In genomic region chr1:120196863-120197775, GRCh38 we compare ENCODE assay signal across 8 cellular contexts. TPM values are rescaled to one million over a fixed set of nuclear protein-coding genes. Genes with fewer than 3 reads are reported as not detected.
DNase-seq lines count a peak whose midpoint lies in the region; ATAC-seq and TF ChIP-seq lines count a peak whose summit lies in the region.
"Not testable (repeated sequence)": the region's sequence is repeated elsewhere in the genome, so short reads cannot be mapped to it uniquely, and the experiment has no call there.

No MANE protein-coding gene starts in this region.

- intact Hi-C loops in naive thymus-derived CD4-positive, alpha-beta T cell (cut with micrococcal nuclease): not testable (repeated sequence)

- peak; percentile 42 to 71 (median 56) for ATAC-seq in T-cell (replicated peaks in 1 of 4)
- peak; percentile 38 for ATAC-seq in naive thymus-derived CD4-positive, alpha-beta T cell

- DNase-seq in AG04449 (ENCODE audit: low read depth, low spot score); HFF-Myc (ENCODE audit: extremely low read depth, low read depth); T-cell; right atrium auricular region (ENCODE audit: low spot score): not testable (repeated sequence)
- DNase-seq in naive thymus-derived CD4-positive, alpha-beta T cell: peak in 2 of 9 donors; percentile 15 to 24

- H3K27ac ChIP-seq in ectodermal cell (ENCODE audit: insufficient read depth, low read depth, low read length, poor library complexity, severe bottlenecking); right atrium auricular region; naive thymus-derived CD4-positive, alpha-beta T cell (ENCODE audit: low read depth, low read length); skeletal muscle tissue (ENCODE audit: low read depth, low read length): not testable (repeated sequence)

- H3K27ac Mint-ChIP-seq in T-cell: peak overlapping the region in 1 of 2 donors; percentile 27
- not testable (repeated sequence) for H3K27ac Mint-ChIP-seq in activated naive CD4-positive, alpha-beta T cell treated with anti-CD3 and anti-CD28 coated beads, Interleukin-2, amount 50 U/mL, for 24 hours; naive thymus-derived CD4-positive, alpha-beta T cell

- 3 to 10% methylated on average over 25 to 28 of the region's 55 CpGs for WGBS in ectodermal cell, 2 experiments

- not testable (repeated sequence) for H3K9me3 ChIP-seq in ectodermal cell (ENCODE audit: control insufficient read depth, low read length); right atrium auricular region; naive thymus-derived CD4-positive, alpha-beta T cell (ENCODE audit: control insufficient read depth in 2 of 3, low read length in 3 of 3); skeletal muscle tissue (ENCODE audit: control insufficient read depth in 3 of 3, low read length in 3 of 3)

- H3K36me3 ChIP-seq in ectodermal cell (ENCODE audit: control insufficient read depth, insufficient read depth, low read length); right atrium auricular region; naive thymus-derived CD4-positive, alpha-beta T cell (ENCODE audit: control insufficient read depth in 2 of 3, insufficient read depth in 3 of 3, low read length in 3 of 3); skeletal muscle tissue (ENCODE audit: control insufficient read depth in 3 of 3, insufficient read depth in 3 of 3, low read length in 3 of 3): not testable (repeated sequence)

- H3K4me1 ChIP-seq in ectodermal cell (ENCODE audit: control insufficient read depth, insufficient read depth, low read length); right atrium auricular region; naive thymus-derived CD4-positive, alpha-beta T cell (ENCODE audit: control insufficient read depth in 2 of 2, insufficient read depth in 2 of 2, low read length in 2 of 2); skeletal muscle tissue (ENCODE audit: control insufficient read depth in 3 of 3, insufficient read depth in 3 of 3, low read length in 3 of 3): not testable (repeated sequence)

- not testable (repeated sequence) for H3K27me3 Mint-ChIP-seq in T-cell; activated naive CD4-positive, alpha-beta T cell treated with anti-CD3 and anti-CD28 coated beads, Interleukin-2, amount 50 U/mL, for 24 hours; naive thymus-derived CD4-positive, alpha-beta T cell

- H3K9ac ChIP-seq in skeletal muscle tissue (ENCODE audit: low read depth in 1 of 3, low read length in 3 of 3): not testable (repeated sequence)

- CTCF ChIA-PET in AG04449 (lab: Yijun Ruan, JAX); T-cell (lab: Charles Lee); naive thymus-derived CD4-positive, alpha-beta T cell (lab: Charles Lee): not testable (repeated sequence)

- H3K9me3 Mint-ChIP-seq in T-cell; activated naive CD4-positive, alpha-beta T cell treated with anti-CD3 and anti-CD28 coated beads, Interleukin-2, amount 50 U/mL, for 24 hours; naive thymus-derived CD4-positive, alpha-beta T cell: not testable (repeated sequence)

- H3K4me1 Mint-ChIP-seq in T-cell; activated naive CD4-positive, alpha-beta T cell treated with anti-CD3 and anti-CD28 coated beads, Interleukin-2, amount 50 U/mL, for 24 hours; naive thymus-derived CD4-positive, alpha-beta T cell: not testable (repeated sequence)

- peak overlapping the region; percentile 36 for H3K4me3 ChIP-seq in AG04449 (ENCODE audit: low read depth, low read length)
- H3K4me3 ChIP-seq in HFF-Myc (replicated peaks; ENCODE audit: low read depth, low read length): peak overlapping the region; percentile 36
- H3K4me3 ChIP-seq in ectodermal cell (ENCODE audit: insufficient read depth, low read depth, low read length): peak overlapping the region; percentile 10
- H3K4me3 ChIP-seq in right atrium auricular region: peak overlapping the region; percentile 31 to 44
- not testable (repeated sequence) for H3K4me3 ChIP-seq in naive thymus-derived CD4-positive, alpha-beta T cell (ENCODE audit: low read length)
- peak overlapping the region in 2 of 3 donors; percentile 14 to 45 for H3K4me3 ChIP-seq in skeletal muscle tissue (ENCODE audit: low read length in 3 of 3)

- not testable (repeated sequence) for H3K27me3 ChIP-seq in ectodermal cell (ENCODE audit: control insufficient read depth, insufficient read depth, low read length, poor library complexity, severe bottlenecking); right atrium auricular region; naive thymus-derived CD4-positive, alpha-beta T cell (ENCODE audit: control insufficient read depth in 2 of 2, insufficient read depth in 2 of 2, low read length in 2 of 2); skeletal muscle tissue (ENCODE audit: control insufficient read depth in 3 of 3, insufficient read depth in 3 of 3, low read length in 3 of 3)

- H3K4me3 Mint-ChIP-seq in T-cell: peak overlapping the region; percentile 60 to 75 (median 70)
- peak overlapping the region; percentile 87 for H3K4me3 Mint-ChIP-seq in activated naive CD4-positive, alpha-beta T cell treated with anti-CD3 and anti-CD28 coated beads, Interleukin-2, amount 50 U/mL, for 24 hours
- peak overlapping the region; percentile 64 to 84 (median 80) for H3K4me3 Mint-ChIP-seq in naive thymus-derived CD4-positive, alpha-beta T cell

- not testable (repeated sequence) for TF ChIP-seq CTCF in AG04449 (IDR thresholded peaks at IDR 0.05; ENCODE audit: insufficient read depth, low read length, missing control alignments); HFF-Myc (IDR thresholded peaks at IDR 0.05; ENCODE audit: low read depth, low read length, missing control alignments); right atrium auricular region (IDR thresholded peaks at IDR 0.05)

- POLR2A ChIA-PET in AG04449 (lab: Yijun Ruan, JAX); T-cell (lab: Charles Lee); naive thymus-derived CD4-positive, alpha-beta T cell (lab: Charles Lee): not testable (repeated sequence)

- H3K36me3 Mint-ChIP-seq in T-cell; activated naive CD4-positive, alpha-beta T cell treated with anti-CD3 and anti-CD28 coated beads, Interleukin-2, amount 50 U/mL, for 24 hours; naive thymus-derived CD4-positive, alpha-beta T cell: not testable (repeated sequence)

RNA-seq across cellular contexts. Expression of gene SEC22B, which starts 20.8 kb away (rescaled TPM):
- total RNA-seq in T-cell (10 to 100 TPM; 29.8 to 33.9 (median 31.2) TPM), right atrium auricular region (10 to 100 TPM; 11.9 to 16.8 TPM), skeletal muscle tissue (26.6 TPM)
- 17.7 TPM for polyA plus RNA-seq in ectodermal cell (2013, experiment 1 of 4)
- 21.6 TPM for polyA plus RNA-seq in ectodermal cell (2013, experiment 2 of 4)
- polyA plus RNA-seq in ectodermal cell (2013, experiment 3 of 4): 14.1 TPM
- 16.1 TPM for polyA plus RNA-seq in ectodermal cell (2013, experiment 4 of 4)
- total RNA-seq in naive thymus-derived CD4-positive, alpha-beta T cell: 10 to 100 TPM; 28.1 to 49.6 (median 35.3) TPM
- polyA plus RNA-seq in naive thymus-derived CD4-positive, alpha-beta T cell: 10 to 100 TPM; 17.2 to 22.1 TPM
